Comparison of ENCODE assay signal across 2 cellular contexts in genomic region chr4:17619416-17620105, GRCh38.
TF ChIP-seq lines count a peak whose summit lies in the region.

No MANE protein-coding gene starts in this region.

TF ChIP-seq in IMR-90, 13 proteins besides CTCF, POLR2A, EP300 and RAD21:
- TF ChIP-seq MXI1 (IDR thresholded peaks at IDR 0.05; ENCODE audit: borderline replicate concordance, low read depth, low read length) = no peak
- peak; percentile 35; the same call in 1 of the 2 replicates for TF ChIP-seq MAFK (IDR thresholded peaks at IDR 0.05; ENCODE audit: low read depth, low read length)
- TF ChIP-seq CEBPB (IDR thresholded peaks at IDR 0.05; ENCODE audit: low read depth, low read length) = no peak
- no peak for TF ChIP-seq CHD1 (IDR thresholded peaks at IDR 0.05; ENCODE audit: low read depth, low read length)
- TF ChIP-seq RCOR1 (IDR thresholded peaks at IDR 0.05; ENCODE audit: insufficient replicate concordance, low read length) = no peak
- TF ChIP-seq FOS (IDR thresholded peaks at IDR 0.05; ENCODE audit: low read depth, low read length) = peak; percentile 11; the same call in 1 of the 2 replicates
- no peak for TF ChIP-seq USF2 (IDR thresholded peaks at IDR 0.05; ENCODE audit: low read depth, low read length)
TF ChIP-seq in IMR-90: peak in this region for 2.

TF ChIP-seq in K562, 482 proteins besides CTCF, POLR2A, EP300 and RAD21:
- TF ChIP-seq POLR2AphosphoS5 (IDR thresholded peaks at IDR 0.05; ENCODE audit: control insufficient read depth, insufficient read depth, low read depth, low read length) (peak; percentile 6; the same call in 1 of the 2 replicates), NR1H2 (CRISPR knock-in tag; IDR thresholded peaks at IDR 0.05) (no peak)
